19 cellular contexts compared by ENCODE assay signal in the genomic region with DNA sequence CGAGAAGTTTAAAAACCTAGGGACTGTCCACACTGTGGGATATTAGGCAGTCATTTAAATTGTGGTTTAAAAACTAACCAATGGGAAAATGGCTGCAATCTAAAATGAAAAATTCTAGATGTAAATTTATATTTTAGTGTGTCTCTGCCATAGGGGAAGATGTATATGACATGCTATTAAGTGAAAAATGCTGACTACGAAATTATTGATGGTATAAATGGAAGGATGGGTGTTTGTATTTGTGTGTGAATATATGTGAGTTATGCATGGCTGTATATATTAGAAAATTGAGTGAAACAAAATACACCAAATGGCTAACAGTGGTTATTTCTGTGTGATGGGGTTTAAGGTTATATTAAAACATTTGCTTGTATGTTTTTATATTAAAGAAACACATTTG.
DNase-seq lines count a peak whose midpoint lies in the region; ATAC-seq, FAIRE-seq and TF ChIP-seq lines count a peak whose summit lies in the region.
"Had no signal": no experiment of that assay in that cellular context is flagged by ENCODE, and none has a peak within 500 bp of the region (broad histone marks: within the 10 kb centered on the region; RNA-seq: fewer than 3 reads in every experiment).

No MANE protein-coding gene starts in this region.

- no peak for FAIRE-seq in HepG2 (lab: Jason Lieb, UNC)
- no peak for FAIRE-seq in K562 (lab: Jason Lieb, UNC)
- FAIRE-seq: D721Med, G401.6, GM12891, GM19239 had no signal

- TF ChIP-seq RAD21 in HepG2 (CRISPR knock-in tag; IDR thresholded peaks at IDR 0.05): no peak
- TF ChIP-seq RAD21 in K562 (CRISPR knock-in tag; conservative IDR thresholded peaks at IDR 0.05 in 1 of 2, IDR thresholded peaks at IDR 0.05 in 1 of 2): no peak

- H3K4me1 ChIP-seq in HepG2 (ENCODE audit: insufficient read depth, low read length) (no peaks in the 10 kb centered on the region), right lobe of liver (no peaks in the 10 kb centered on the region), K562 (replicated peaks in 1 of 2; ENCODE audit: control insufficient read depth in 2 of 2, insufficient read depth in 2 of 2, low read length in 2 of 2) (no peaks in the 10 kb centered on the region)
- H3K4me1 ChIP-seq: BLaER1 treated with 17β-estradiol and CSF1 and Interleukin-3, amounts not matched to agents 10 nM and 100 nM; Caco-2 had no signal

- H3K4me2 ChIP-seq in HepG2 (ENCODE audit: low read depth, low read length): no peak overlapping the region
- H3K4me2 ChIP-seq in K562 (ENCODE audit: insufficient read depth, low read length): no peak overlapping the region
- H3K4me2 ChIP-seq: BLaER1 treated with 17β-estradiol and CSF1 and Interleukin-3, amounts not matched to agents 10 nM and 100 nM had no signal

- H3K27ac ChIP-seq in HepG2 (ENCODE audit: extremely low read length, insufficient read depth, low read length) (no peak overlapping the region), right lobe of liver (no peak overlapping the region), K562 (ENCODE audit: extremely low read depth, low read depth, low read length) (no peak overlapping the region)
- H3K27ac ChIP-seq: 22Rv1; BLaER1 treated with 17β-estradiol and CSF1 and Interleukin-3, amounts not matched to agents 10 nM and 100 nM; C4-2B had no signal

- no peak for TF ChIP-seq EP300 in HepG2 (IDR thresholded peaks at IDR 0.05; ENCODE audit: low read depth in 2 of 2, low read length in 2 of 2)
- TF ChIP-seq EP300 in HepG2 (CRISPR knock-in tag; IDR thresholded peaks at IDR 0.05; ENCODE audit: borderline replicate concordance): no peak
- no peak for TF ChIP-seq EP300 in K562 (IDR thresholded peaks at IDR 0.05; ENCODE audit: low read length)

- in situ Hi-C loops in HepG2 (cut with HindIII; ENCODE audit: extremely low pct_ligation_motif_present, low pct_unique_long_range_greater_than_20kb) (no loop called here), K562 (cut with MboI) (no loop called here)

- H3K4me3 ChIP-seq in HepG2 (replicated peaks in 1 of 3; ENCODE audit: insufficient read depth in 1 of 3, low read depth in 2 of 3, low read length in 3 of 3): no peak overlapping the region
- no peak overlapping the region for H3K4me3 ChIP-seq in right lobe of liver
- H3K4me3 ChIP-seq in K562: no peak overlapping the region
- H3K4me3 ChIP-seq: BLaER1 treated with 17β-estradiol and CSF1 and Interleukin-3, amounts not matched to agents 10 nM and 100 nM had no signal

- POLR2A ChIA-PET in HepG2 (lab: Yijun Ruan, JAX) (no interaction called here), K562 (lab: Yijun Ruan, JAX) (no interaction called here)

- TF ChIP-seq CTCF in HepG2 (CRISPR knock-in tag; IDR thresholded peaks at IDR 0.05) (no peak), right lobe of liver (IDR thresholded peaks at IDR 0.05) (no peak), K562 (IDR thresholded peaks at IDR 0.05 in 2 of 3, conservative IDR thresholded peaks at IDR 0.05 in 1 of 3; ENCODE audit: insufficient read depth in 2 of 3, low read depth in 1 of 3, low read length in 3 of 3) (no peak)

- TF ChIP-seq POLR2A in HepG2 (IDR thresholded peaks at IDR 0.05; ENCODE audit: insufficient read depth in 1 of 2, low read depth in 2 of 2, low read length in 2 of 2) (no peak), right lobe of liver (IDR thresholded peaks at IDR 0.05) (no peak), K562 (conservative IDR thresholded peaks at IDR 0.05) (no peak)

- peaks cover 18% of the 10 kb centered on the region for H3K9me3 ChIP-seq in HepG2 (ENCODE audit: low read length)
- no peaks in the 10 kb centered on the region for H3K9me3 ChIP-seq in right lobe of liver
- no peaks in the 10 kb centered on the region for H3K9me3 ChIP-seq in K562 (replicated peaks; ENCODE audit: control insufficient read depth, insufficient read depth, low read depth, low read length)
- H3K9me3 ChIP-seq: Caco-2 had no signal

- ATAC-seq in HepG2: no peak
- no peak for ATAC-seq in right lobe of liver
- ATAC-seq in K562: no peak
- ATAC-seq: CD8-positive, alpha-beta T cell had no signal

- H3K27me3 ChIP-seq in HepG2 (ENCODE audit: control insufficient read depth in 1 of 2, insufficient read depth in 2 of 2, low read length in 2 of 2): no peaks in the 10 kb centered on the region
- no peaks in the 10 kb centered on the region for H3K27me3 ChIP-seq in right lobe of liver
- no peaks in the 10 kb centered on the region for H3K27me3 ChIP-seq in K562 (ENCODE audit: control insufficient read depth in 2 of 2, insufficient read depth in 2 of 2, low read length in 2 of 2)
- H3K27me3 ChIP-seq: BLaER1 treated with 17β-estradiol and CSF1 and Interleukin-3, amounts not matched to agents 10 nM and 100 nM had no signal

- no peaks in the 10 kb centered on the region for H3K9me1 ChIP-seq in K562 (ENCODE audit: control insufficient read depth, insufficient read depth, low read length)

- H2AFZ ChIP-seq in HepG2 (ENCODE audit: low read length) (no peak overlapping the region), K562 (ENCODE audit: low read depth, low read length) (no peak overlapping the region)

- H3K36me3 ChIP-seq in HepG2 (replicated peaks in 1 of 2; ENCODE audit: control insufficient read depth in 1 of 2, insufficient read depth in 2 of 2, low read length in 2 of 2): no peaks in the 10 kb centered on the region
- H3K36me3 ChIP-seq in right lobe of liver: no peaks in the 10 kb centered on the region
- no peaks in the 10 kb centered on the region for H3K36me3 ChIP-seq in K562 (ENCODE audit: control insufficient read depth, insufficient read depth, low read length)
- H3K36me3 ChIP-seq: BLaER1 treated with 17β-estradiol and CSF1 and Interleukin-3, amounts not matched to agents 10 nM and 100 nM had no signal

- H3K79me2 ChIP-seq in HepG2 (ENCODE audit: insufficient read depth, low read length) (no peaks in the 10 kb centered on the region), K562 (ENCODE audit: control insufficient read depth, insufficient read depth, low read length) (no peaks in the 10 kb centered on the region)

- H4K20me1 ChIP-seq in HepG2 (ENCODE audit: insufficient read depth, low read length) (no peaks in the 10 kb centered on the region), K562 (replicated peaks; ENCODE audit: control insufficient read depth, insufficient read depth, low read length) (no peaks in the 10 kb centered on the region)
- H4K20me1 ChIP-seq: BLaER1 treated with 17β-estradiol and CSF1 and Interleukin-3, amounts not matched to agents 10 nM and 100 nM had no signal

- intact Hi-C loops in HepG2 (cut with micrococcal nuclease; ENCODE audit: unreplicated experiment): no loop called here
- intact Hi-C loops in right lobe of liver (cut with DNase I): no loop called here
- intact Hi-C loops in K562 (cut with micrococcal nuclease): no loop called here

- H3K9ac ChIP-seq in HepG2 (ENCODE audit: insufficient read depth, low read depth, low read length) (no peak overlapping the region), K562 (ENCODE audit: insufficient read depth in 1 of 2, low read depth in 2 of 2, low read length in 2 of 2) (no peak overlapping the region)
- H3K9ac ChIP-seq: BLaER1 treated with 17β-estradiol and CSF1 and Interleukin-3, amounts not matched to agents 10 nM and 100 nM had no signal

- BruUV-seq in HepG2 (replicated peaks; lab: Mats Ljungman, UMichigan) (no TSS peak), K562 (replicated peaks; lab: Mats Ljungman, UMichigan) (no TSS peak)

- 2% methylated on average over 2 of the region's 2 CpGs for WGBS in HepG2 (ENCODE audit: low lambda C conversion rate)
- WGBS in right lobe of liver (ENCODE audit: insufficient coverage, low coverage, low lambda C conversion rate, missing lambda C conversion rate): 23% methylated on average over 2 of the region's 2 CpGs
- 3% methylated on average over 2 of the region's 2 CpGs for whole genome bisulfite sequencing in K562 (ENCODE audit: insufficient coverage, low coverage, missing lambda C conversion rate)

- CTCF ChIA-PET in HepG2 (lab: Yijun Ruan, JAX; ENCODE audit: low intra/inter-chr PET ratio, low total read pairs): no interaction called here
- CTCF ChIA-PET in K562 (lab: Yijun Ruan, JAX; ENCODE audit: low intra/inter-chr PET ratio): no interaction called here

- DNase-seq in HepG2 (ENCODE audit: low spot score) (no peak), right lobe of liver (no peak), K562 (ENCODE audit: extremely low read depth in 1 of 4, low spot score in 3 of 4) (no peak)
- DNase-seq in activated T-cell treated with anti-CD3 and anti-CD28 coated beads, Interleukin-2, amount 50 U/mL, for 1 hour: no peak
- DNase-seq in activated CD4-positive, alpha-beta T cell treated with anti-CD3 and anti-CD28 coated beads, Interleukin-2, amount 50 U/mL, for 1 hour: no peak
- DNase-seq: AML-193; Caco-2; Calu3; CD4-positive, alpha-beta T cell; CD8-positive, alpha-beta T cell; DMS79 treated with DMSO at 0.1 percent for 48 hours; GF-D8 had no signal

TF ChIP-seq in HepG2, 621 proteins besides CTCF, POLR2A, EP300 and RAD21:
- TF ChIP-seq PRMT3 (CRISPR knock-in tag; IDR thresholded peaks at IDR 0.05; ENCODE audit: borderline replicate concordance, low read depth) (no peak), MAFK (conservative IDR thresholded peaks at IDR 0.05 in 1 of 2, IDR thresholded peaks at IDR 0.05 in 1 of 2; ENCODE audit: low read length in 2 of 2) (peak; percentile 87 to 94), MAFF (IDR thresholded peaks at IDR 0.05; ENCODE audit: low read depth, low read length) (peak; percentile 92)
TF ChIP-seq in HepG2: peak in this region for 2.

TF ChIP-seq in K562, 482 proteins besides CTCF, POLR2A, EP300 and RAD21 (continues in another document):
- TF ChIP-seq TARDBP (IDR thresholded peaks at IDR 0.05) (no peak), HDGF (IDR thresholded peaks at IDR 0.05) (no peak), CCNT2 (IDR thresholded peaks at IDR 0.05; ENCODE audit: borderline replicate concordance, extremely low read depth, insufficient read length, low read depth, low read length) (no peak), ZNF316 (IDR thresholded peaks at IDR 0.05) (peak; percentile 84)
- TF ChIP-seq, protein P1, sequence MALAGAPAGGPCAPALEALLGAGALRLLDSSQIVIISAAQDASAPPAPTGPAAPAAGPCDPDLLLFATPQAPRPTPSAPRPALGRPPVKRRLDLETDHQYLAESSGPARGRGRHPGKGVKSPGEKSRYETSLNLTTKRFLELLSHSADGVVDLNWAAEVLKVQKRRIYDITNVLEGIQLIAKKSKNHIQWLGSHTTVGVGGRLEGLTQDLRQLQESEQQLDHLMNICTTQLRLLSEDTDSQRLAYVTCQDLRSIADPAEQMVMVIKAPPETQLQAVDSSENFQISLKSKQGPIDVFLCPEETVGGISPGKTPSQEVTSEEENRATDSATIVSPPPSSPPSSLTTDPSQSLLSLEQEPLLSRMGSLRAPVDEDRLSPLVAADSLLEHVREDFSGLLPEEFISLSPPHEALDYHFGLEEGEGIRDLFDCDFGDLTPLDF (CRISPR knock-in tag; IDR thresholded peaks at IDR 0.05): no peak
